17 cellular contexts compared by ENCODE assay signal in genomic region chr1:225926551-225927113, GRCh38. TPM values are rescaled to one million over a fixed set of nuclear protein-coding genes. Genes with fewer than 3 reads are reported as not detected.
DNase-seq lines count a peak whose midpoint lies in the region; ATAC-seq and TF ChIP-seq lines count a peak whose summit lies in the region.
"Had no signal": no experiment of that assay in that cellular context is flagged by ENCODE, and none has a peak within 500 bp of the region (broad histone marks: within the 10 kb centered on the region; RNA-seq: fewer than 3 reads in every experiment).

No MANE protein-coding gene starts in this region.

- no peak overlapping the region for H2BK15ac ChIP-seq in mesenchymal stem cell (ENCODE audit: low read depth, poor library complexity, severe bottlenecking)

- in situ Hi-C loops in ACHN (cut with HindIII; ENCODE audit: low pct_ligation_motif_present, low pct_unique_long_range_greater_than_20kb, low sequenced_read_pairs) = no loop called here

- H3K18ac ChIP-seq in mesenchymal stem cell (ENCODE audit: low read depth in 1 of 2, low read length in 2 of 2) = no peak overlapping the region

- H3K9me2 ChIP-seq in SK-N-SH = no peaks in the 10 kb centered on the region

- H3K27me3 ChIP-seq in mesenchymal stem cell (ENCODE audit: control insufficient read depth in 1 of 2, insufficient read depth in 1 of 2, low read length in 2 of 2) (no peaks in the 10 kb centered on the region), SK-N-SH (ENCODE audit: insufficient read depth) (no peaks in the 10 kb centered on the region)
- H3K27me3 ChIP-seq: esophagus muscularis mucosa, right atrium auricular region, SJSA1 had no signal

- H3K14ac ChIP-seq in mesenchymal stem cell (ENCODE audit: low read length in 2 of 2) = no peak overlapping the region

- ATAC-seq in GM21526 (IDR thresholded peaks at IDR 0.05; ENCODE audit: low FRiP score, unreplicated experiment) (no peak), omental fat pad (ENCODE audit: low FRiP score) (no peak)

- no peak overlapping the region for H2BK12ac ChIP-seq in mesenchymal stem cell (ENCODE audit: low read length in 2 of 2)

- H3K4me1 ChIP-seq in mesenchymal stem cell (ENCODE audit: control insufficient read depth, insufficient read depth, low read depth, low read length) (peaks cover 18% of the 10 kb centered on the region), SK-N-SH (ENCODE audit: control insufficient read depth in 1 of 2, insufficient read depth in 2 of 2, low read depth in 1 of 2, low read length in 1 of 2) (peaks cover 11 to 23% of the 10 kb centered on the region in 2 experiments; a peak in 3 of 4 replicates)

- no peak overlapping the region for H3K4ac ChIP-seq in mesenchymal stem cell (ENCODE audit: low read depth in 1 of 2, low read length in 2 of 2)

- H4K8ac ChIP-seq in mesenchymal stem cell (ENCODE audit: low read length) = peak overlapping the region; percentile 7

- no peak overlapping the region for H3K23ac ChIP-seq in mesenchymal stem cell (ENCODE audit: low read length in 2 of 2)

- H2AFZ ChIP-seq in mesenchymal stem cell (ENCODE audit: low read depth, low read length) (no peak overlapping the region), SK-N-SH (ENCODE audit: low read depth) (no peak overlapping the region; the same call in 1 of the 2 replicates)

- POLR2A ChIA-PET in SK-N-SH (lab: Yijun Ruan, JAX) = interaction anchor here (1.0 kb wide), 1 partner anchor 148 kb away, joined by 4 read pairs; no protein-coding TSS in a partner anchor

- peaks cover 20% of the 10 kb centered on the region for H3K79me2 ChIP-seq in SK-N-SH (ENCODE audit: insufficient read depth)

- no peak overlapping the region for H3K9ac ChIP-seq in mesenchymal stem cell (ENCODE audit: low read length)
- H3K9ac ChIP-seq in SK-N-SH = no peak overlapping the region

- H3K4me2 ChIP-seq in mesenchymal stem cell (ENCODE audit: low read length, poor library complexity, severe bottlenecking) (no peak overlapping the region), SK-N-SH (no peak overlapping the region)

- no peaks in the 10 kb centered on the region for H3K9me3 ChIP-seq in mesenchymal stem cell (ENCODE audit: control insufficient read depth, low read length)
- H3K9me3 ChIP-seq in SK-N-SH = no peaks in the 10 kb centered on the region
- H3K9me3 ChIP-seq: esophagus muscularis mucosa, right atrium auricular region, SJSA1 had no signal

- H2BK5ac ChIP-seq in mesenchymal stem cell (ENCODE audit: low read depth, low read length, poor library complexity, severe bottlenecking) = no peak overlapping the region

- no peak overlapping the region for H3K4me3 ChIP-seq in mesenchymal stem cell (ENCODE audit: insufficient read depth in 1 of 2, low read depth in 1 of 2, low read length in 2 of 2)
- no peak overlapping the region for H3K4me3 ChIP-seq in SK-N-SH (ENCODE audit: low read depth in 2 of 2, low read length in 1 of 2)
- H3K4me3 ChIP-seq: esophagus muscularis mucosa, right atrium auricular region, SJSA1 had no signal

- peak overlapping the region; percentile 38 for H2AK5ac ChIP-seq in mesenchymal stem cell (ENCODE audit: low read length, severe bottlenecking)

- H4K91ac ChIP-seq in mesenchymal stem cell (ENCODE audit: low read length) = no peak overlapping the region

- CTCF ChIA-PET in SK-N-SH (lab: Yijun Ruan, JAX) = interaction anchor here (1.1 to 1.3 kb wide), 2 partner anchors 16 to 452 kb away, joined by 4 to 5 read pairs; no protein-coding TSS in a partner anchor

- no peak for TF ChIP-seq CTCF in SK-N-SH (IDR thresholded peaks at IDR 0.05)
- no peak for TF ChIP-seq CTCF in omental fat pad (IDR thresholded peaks at IDR 0.05)

- H3K27ac ChIP-seq in mesenchymal stem cell (ENCODE audit: low read length, poor library complexity, severe bottlenecking) (no peak overlapping the region), SK-N-SH (ENCODE audit: low read depth in 2 of 2, low read length in 1 of 2) (no peak overlapping the region)
- H3K27ac ChIP-seq: esophagus muscularis mucosa, right atrium auricular region, SJSA1 had no signal

- 88% methylated on average over 2 of the region's 3 CpGs for WGBS in mesenchymal stem cell
- WGBS in SK-N-SH (ENCODE audit: low lambda C conversion rate) = 86% methylated on average over 3 of the region's 3 CpGs

- peaks cover 8 to 9% of the 10 kb centered on the region in 2 experiments for H3K36me3 ChIP-seq in mesenchymal stem cell (ENCODE audit: control insufficient read depth in 1 of 2, insufficient read depth in 2 of 2, low read depth in 1 of 2, low read length in 2 of 2)
- H3K36me3 ChIP-seq in SK-N-SH (replicated peaks in 1 of 2; ENCODE audit: control insufficient read depth in 1 of 2, insufficient read depth in 2 of 2, low read length in 1 of 2) = peaks cover 0 to 7% of the 10 kb centered on the region in 2 experiments

- TF ChIP-seq RAD21 in SK-N-SH (IDR thresholded peaks at IDR 0.05; ENCODE audit: low read length) = no peak

- DNase-seq in EH (ENCODE audit: low read depth) (peak; percentile 47), HS-27A (ENCODE audit: low read depth) (peak; percentile 15), UCSD-AML1 (lab: John Stamatoyannopoulos, UW; ENCODE audit: unreplicated experiment) (peak; percentile 72), mesenchymal stem cell (no peak), SK-N-SH (no peak), omental fat pad (ENCODE audit: low spot score) (no peak), ACHN (no peak)
- DNase-seq: activated CD4-positive, alpha-beta T cell treated with anti-CD3 and anti-CD28 coated beads for 1 hour; activated effector memory CD4-positive, alpha-beta T cell treated with anti-CD3 and anti-CD28 coated beads, Interleukin-2, amount 50 U/mL, for 16 hours; CD4-positive, CD25-positive, alpha-beta regulatory T cell; NCI-H1694 had no signal

- peaks cover 9% of the 10 kb centered on the region for H3F3A ChIP-seq in SK-N-SH (replicated peaks; ENCODE audit: insufficient read depth)

- no peak overlapping the region for H2BK120ac ChIP-seq in mesenchymal stem cell (ENCODE audit: low read depth, low read length)

- TF ChIP-seq EP300 in SK-N-SH (IDR thresholded peaks at IDR 0.05; ENCODE audit: borderline replicate concordance in 1 of 2, low read depth in 1 of 2, low read length in 1 of 2) = no peak

- peaks cover 16% of the 10 kb centered on the region for H3K79me1 ChIP-seq in mesenchymal stem cell (replicated peaks; ENCODE audit: low read length, poor library complexity, severe bottlenecking)

- H4K20me1 ChIP-seq in SK-N-SH (ENCODE audit: insufficient read depth) = no peaks in the 10 kb centered on the region

TF ChIP-seq in SK-N-SH, 30 proteins besides CTCF, POLR2A, EP300 and RAD21:
- TF ChIP-seq JUND (IDR thresholded peaks at IDR 0.05) = no peak
TF ChIP-seq in SK-N-SH: peak in this region for 0.

RNA-seq across cellular contexts. Expression of gene PYCR2, which starts 2.6 kb away (rescaled TPM):
- 31.6 TPM for polyA plus RNA-seq in mesenchymal stem cell (2013, experiment 1 of 2)
- 32.5 TPM for polyA plus RNA-seq in mesenchymal stem cell (2013, experiment 2 of 2)
- 95.3 and 124 TPM in 2 replicates for polyA plus RNA-seq in SK-N-SH (2012; rRNA removed)
- 49.6 and 70.6 TPM in 2 replicates for polyA plus RNA-seq in SK-N-SH (2012; cell fraction: cytosol; rRNA removed)
- polyA plus RNA-seq in SK-N-SH (2012; cell fraction: nucleus; rRNA removed) = 175 and 177 TPM in 2 replicates
- total RNA-seq in omental fat pad = 10 to 100 TPM; 33.5 to 52.6 (median 45.6) TPM

RNA-seq across cellular contexts. Expression of gene LEFTY2, which starts 14.4 kb away (rescaled TPM):
- not detected for polyA plus RNA-seq in mesenchymal stem cell (2013, experiment 1 of 2)
- polyA plus RNA-seq in mesenchymal stem cell (2013, experiment 2 of 2) = 0.01 TPM
- polyA plus RNA-seq in SK-N-SH (2012; rRNA removed) = not detected in 2 replicates
- polyA plus RNA-seq in SK-N-SH (2012; cell fraction: cytosol; rRNA removed) = 0.01 TPM in 1 of 2 replicates, not detected in the other
- not detected in 2 replicates for polyA plus RNA-seq in SK-N-SH (2012; cell fraction: nucleus; rRNA removed)
- total RNA-seq in omental fat pad = 1 to 10 TPM in 1 of 4 donors, under 1 TPM in 2, not detected in 1; 0.36 to 4.5 (median 0.63) TPM
- total RNA-seq: CD4-positive, CD25-positive, alpha-beta regulatory T cell; SJSA1 had no signal
- polyA plus RNA-seq: CD4-positive, CD25-positive, alpha-beta regulatory T cell had no signal

RNA-seq across cellular contexts. Expression of gene LEFTY1, which starts 37.7 kb away (rescaled TPM):
- 0.07 TPM for polyA plus RNA-seq in mesenchymal stem cell (2013, experiment 1 of 2)
- polyA plus RNA-seq in mesenchymal stem cell (2013, experiment 2 of 2) = 0.15 TPM
- 0.05 and 0.07 TPM in 2 replicates for polyA plus RNA-seq in SK-N-SH (2012; rRNA removed)
- 0.04 and 0.05 TPM in 2 replicates for polyA plus RNA-seq in SK-N-SH (2012; cell fraction: cytosol; rRNA removed)
- polyA plus RNA-seq in SK-N-SH (2012; cell fraction: nucleus; rRNA removed) = 0.33 and 0.50 TPM in 2 replicates
- total RNA-seq in omental fat pad = under 1 TPM in 1 of 4 donors, not detected in 3; 0.44 TPM
- total RNA-seq: cerebellum, mesenteric fat pad, SJSA1 had no signal

RNA-seq across cellular contexts. Expression of gene TMEM63A, which starts 44.5 kb away (rescaled TPM):
- 27.0 TPM for polyA plus RNA-seq in mesenchymal stem cell (2013, experiment 1 of 2)
- polyA plus RNA-seq in mesenchymal stem cell (2013, experiment 2 of 2) = 24.8 TPM
- 13.5 and 18.5 TPM in 2 replicates for polyA plus RNA-seq in SK-N-SH (2012; rRNA removed)
- polyA plus RNA-seq in SK-N-SH (2012; cell fraction: cytosol; rRNA removed) = 3.2 and 5.1 TPM in 2 replicates
- 83.1 and 85.6 TPM in 2 replicates for polyA plus RNA-seq in SK-N-SH (2012; cell fraction: nucleus; rRNA removed)
- total RNA-seq in omental fat pad = 10 to 100 TPM; 27.6 to 93.3 (median 41.5) TPM

Comparison
In these comparisons a context has a peak if more than half of its experiments do, and no peak if none do; other contexts are left out.
1. DNase-seq: peak in EH (single experiment), HS-27A (single experiment) and UCSD-AML1 (single experiment); none in mesenchymal stem cell (single experiment), SK-N-SH (single experiment), omental fat pad (single experiment) and ACHN (single experiment).